In the genomic region with DNA sequence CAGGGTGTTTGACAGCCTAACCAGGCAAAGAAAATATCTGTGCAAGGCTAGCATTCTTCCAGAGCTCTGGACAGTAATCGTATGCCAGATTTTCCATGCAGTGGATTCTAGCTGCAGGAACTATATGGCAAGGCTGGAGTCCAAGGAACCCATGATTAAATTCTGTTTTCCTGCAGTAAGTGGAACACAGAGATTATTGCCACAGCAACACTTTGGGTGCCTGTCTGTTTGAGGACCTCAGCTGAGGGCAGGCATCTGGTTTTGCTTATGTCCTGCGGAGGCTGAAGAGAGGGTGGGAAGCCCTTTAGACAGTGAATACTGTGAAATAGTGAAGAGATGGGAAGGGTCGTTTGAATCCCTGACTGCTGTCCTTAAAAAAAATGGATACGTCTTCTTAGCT, we compare ENCODE assay signal across 15 cellular contexts.
DNase-seq lines count a peak whose midpoint lies in the region; ATAC-seq and TF ChIP-seq lines count a peak whose summit lies in the region.
"Had no signal": no experiment of that assay in that cellular context is flagged by ENCODE, and none has a peak within 500 bp of the region (broad histone marks: within the 10 kb centered on the region; RNA-seq: fewer than 3 reads in every experiment).

No MANE protein-coding gene starts in this region.

- no peak overlapping the region for H3K27ac ChIP-seq in GM23338 (ENCODE audit: low read depth)
- H3K27ac ChIP-seq: KMS-11, testis had no signal

- no TSS peak for BruUV-seq in Caco-2 (replicated peaks; lab: Mats Ljungman, UMichigan)

- no peaks in the 10 kb centered on the region for H3K27me3 ChIP-seq in GM23338 (ENCODE audit: insufficient read depth)
- H3K27me3 ChIP-seq in Caco-2 (replicated peaks; ENCODE audit: control insufficient read depth, insufficient read depth, low read length): no peaks in the 10 kb centered on the region
- H3K27me3 ChIP-seq: testis had no signal

- no peaks in the 10 kb centered on the region for H4K20me1 ChIP-seq in GM23338 (replicated peaks; ENCODE audit: insufficient read depth)

- DNase-seq in EH (ENCODE audit: low read depth) (peak; percentile 11), RPMI7951 (ENCODE audit: low read depth) (peak; percentile 37), choroid plexus epithelial cell (ENCODE audit: low read depth) (peak; percentile 75), NCI-H82 (lab: John Stamatoyannopoulos, UW) (no peak), GM23338 (ENCODE audit: low spot score) (no peak), NCI-H524 (lab: John Stamatoyannopoulos, UW) (no peak), Caco-2 (no peak)
- DNase-seq: DMS79 treated with DMSO at 0.1 percent for 48 hours, hypothalamus, mammary epithelial cell, NCI-H2107, testis had no signal

- no peak overlapping the region for H2AFZ ChIP-seq in GM23338

- H3F3A ChIP-seq in GM23338 (replicated peaks; ENCODE audit: low read depth): no peaks in the 10 kb centered on the region

- ATAC-seq in GM23338: no peak
- ATAC-seq: Panc1 had no signal

- H3K27ac Mint-ChIP-seq in nephron (peak overlapping the region; percentile 78 to 91 (median 89)), GM23338 (no peak overlapping the region), Caco-2 (ENCODE audit: unreplicated experiment) (no peak overlapping the region)

- H3K9me2 ChIP-seq in GM23338 (ENCODE audit: insufficient read depth): no peaks in the 10 kb centered on the region

- peak overlapping the region in 1 of 3 experiments; percentile 40 for H3K4me3 Mint-ChIP-seq in nephron
- H3K4me3 Mint-ChIP-seq in GM23338: no peak overlapping the region
- no peak overlapping the region for H3K4me3 Mint-ChIP-seq in Caco-2 (ENCODE audit: unreplicated experiment)

- no peak overlapping the region for H3K4me2 ChIP-seq in GM23338
- H3K4me2 ChIP-seq: KMS-11 had no signal

- H3K36me3 ChIP-seq in GM23338 (ENCODE audit: insufficient read depth): no peaks in the 10 kb centered on the region
- no peaks in the 10 kb centered on the region for H3K36me3 ChIP-seq in Caco-2 (ENCODE audit: control insufficient read depth, insufficient read depth, low read length)

- no peak overlapping the region for H3K4me3 ChIP-seq in choroid plexus epithelial cell (ENCODE audit: low read depth, low read length)
- H3K4me3 ChIP-seq in GM23338: no peak overlapping the region
- H3K4me3 ChIP-seq in Caco-2 (ENCODE audit: low read depth, low read length): no peak overlapping the region
- H3K4me3 ChIP-seq: testis had no signal

- no peaks in the 10 kb centered on the region for H3K36me3 Mint-ChIP-seq in nephron (ENCODE audit: low read depth)
- no peaks in the 10 kb centered on the region for H3K36me3 Mint-ChIP-seq in GM23338 (ENCODE audit: low read depth)
- no peaks in the 10 kb centered on the region for H3K36me3 Mint-ChIP-seq in Caco-2 (ENCODE audit: insufficient read depth, unreplicated experiment)

- intact Hi-C loops in Caco-2 (cut with micrococcal nuclease; ENCODE audit: unreplicated experiment): no loop called here

- H3K79me2 ChIP-seq in GM23338 (replicated peaks; ENCODE audit: insufficient read depth): no peaks in the 10 kb centered on the region

- H3K4me1 ChIP-seq in GM23338 (ENCODE audit: insufficient read depth) (peaks cover 27% of the 10 kb centered on the region), Caco-2 (peaks cover 13% of the 10 kb centered on the region)
- H3K4me1 ChIP-seq: testis had no signal

- POLR2A ChIA-PET in Caco-2 (lab: Charles Lee): no interaction called here

- TF ChIP-seq CTCF in choroid plexus epithelial cell (conservative IDR thresholded peaks at IDR 0.05; ENCODE audit: low read depth, low read length): no peak
- no peak for TF ChIP-seq CTCF in nephron (IDR thresholded peaks at IDR 0.05; ENCODE audit: unreplicated experiment in 3 of 3)
- no peak for TF ChIP-seq CTCF in GM23338 (conservative IDR thresholded peaks at IDR 0.05; ENCODE audit: low read depth in 2 of 2)
- TF ChIP-seq CTCF in Caco-2 (IDR thresholded peaks at IDR 0.05; ENCODE audit: insufficient read depth in 1 of 2, low read depth in 1 of 2, low read length in 1 of 2, severe bottlenecking in 1 of 2, unreplicated experiment in 1 of 2): no peak

- H3K27me3 Mint-ChIP-seq in nephron (ENCODE audit: low read depth) (peaks cover 12% of the 10 kb centered on the region), GM23338 (ENCODE audit: insufficient read depth, low read depth, poor library complexity) (peaks cover 3% of the 10 kb centered on the region), Caco-2 (ENCODE audit: insufficient read depth, unreplicated experiment) (no peaks in the 10 kb centered on the region)

- H3K9me3 ChIP-seq in Caco-2: no peaks in the 10 kb centered on the region
- H3K9me3 ChIP-seq: testis had no signal

- CTCF ChIA-PET in Caco-2 (lab: Charles Lee): no interaction called here

- H3K9me3 Mint-ChIP-seq in nephron (no peaks in the 10 kb centered on the region), GM23338 (no peaks in the 10 kb centered on the region), Caco-2 (ENCODE audit: unreplicated experiment) (no peaks in the 10 kb centered on the region)

- H3K4me1 Mint-ChIP-seq in nephron (peaks cover 97% of the 10 kb centered on the region), GM23338 (peaks cover 47% of the 10 kb centered on the region), Caco-2 (ENCODE audit: low read depth, unreplicated experiment) (peaks cover 12% of the 10 kb centered on the region)

TF ChIP-seq in GM23338, 12 proteins besides CTCF, POLR2A, EP300 and RAD21 (continues in another document):
- TF ChIP-seq ZNF114 (CRISPR knock-in tag; IDR thresholded peaks at IDR 0.05) (no peak), NANOG (IDR thresholded peaks at IDR 0.05; ENCODE audit: borderline replicate concordance) (no peak), EZH2phosphoT487 (IDR thresholded peaks at IDR 0.05; ENCODE audit: unreplicated experiment) (no peak), EZH2 (IDR thresholded peaks at IDR 0.05; ENCODE audit: low read depth, unreplicated experiment) (no peak), JUNB (IDR thresholded peaks at IDR 0.05; ENCODE audit: unreplicated experiment) (no peak), STAT1 (IDR thresholded peaks at IDR 0.05; ENCODE audit: unreplicated experiment) (no peak), POLR2AphosphoS5 (IDR thresholded peaks at IDR 0.05; ENCODE audit: low read depth) (no peak), CREB1 (CRISPR knock-in tag; IDR thresholded peaks at IDR 0.05; ENCODE audit: low read depth) (no peak), ZNF331 (CRISPR knock-in tag; IDR thresholded peaks at IDR 0.05; ENCODE audit: low read depth) (no peak)
- TF ChIP-seq, protein P1, sequence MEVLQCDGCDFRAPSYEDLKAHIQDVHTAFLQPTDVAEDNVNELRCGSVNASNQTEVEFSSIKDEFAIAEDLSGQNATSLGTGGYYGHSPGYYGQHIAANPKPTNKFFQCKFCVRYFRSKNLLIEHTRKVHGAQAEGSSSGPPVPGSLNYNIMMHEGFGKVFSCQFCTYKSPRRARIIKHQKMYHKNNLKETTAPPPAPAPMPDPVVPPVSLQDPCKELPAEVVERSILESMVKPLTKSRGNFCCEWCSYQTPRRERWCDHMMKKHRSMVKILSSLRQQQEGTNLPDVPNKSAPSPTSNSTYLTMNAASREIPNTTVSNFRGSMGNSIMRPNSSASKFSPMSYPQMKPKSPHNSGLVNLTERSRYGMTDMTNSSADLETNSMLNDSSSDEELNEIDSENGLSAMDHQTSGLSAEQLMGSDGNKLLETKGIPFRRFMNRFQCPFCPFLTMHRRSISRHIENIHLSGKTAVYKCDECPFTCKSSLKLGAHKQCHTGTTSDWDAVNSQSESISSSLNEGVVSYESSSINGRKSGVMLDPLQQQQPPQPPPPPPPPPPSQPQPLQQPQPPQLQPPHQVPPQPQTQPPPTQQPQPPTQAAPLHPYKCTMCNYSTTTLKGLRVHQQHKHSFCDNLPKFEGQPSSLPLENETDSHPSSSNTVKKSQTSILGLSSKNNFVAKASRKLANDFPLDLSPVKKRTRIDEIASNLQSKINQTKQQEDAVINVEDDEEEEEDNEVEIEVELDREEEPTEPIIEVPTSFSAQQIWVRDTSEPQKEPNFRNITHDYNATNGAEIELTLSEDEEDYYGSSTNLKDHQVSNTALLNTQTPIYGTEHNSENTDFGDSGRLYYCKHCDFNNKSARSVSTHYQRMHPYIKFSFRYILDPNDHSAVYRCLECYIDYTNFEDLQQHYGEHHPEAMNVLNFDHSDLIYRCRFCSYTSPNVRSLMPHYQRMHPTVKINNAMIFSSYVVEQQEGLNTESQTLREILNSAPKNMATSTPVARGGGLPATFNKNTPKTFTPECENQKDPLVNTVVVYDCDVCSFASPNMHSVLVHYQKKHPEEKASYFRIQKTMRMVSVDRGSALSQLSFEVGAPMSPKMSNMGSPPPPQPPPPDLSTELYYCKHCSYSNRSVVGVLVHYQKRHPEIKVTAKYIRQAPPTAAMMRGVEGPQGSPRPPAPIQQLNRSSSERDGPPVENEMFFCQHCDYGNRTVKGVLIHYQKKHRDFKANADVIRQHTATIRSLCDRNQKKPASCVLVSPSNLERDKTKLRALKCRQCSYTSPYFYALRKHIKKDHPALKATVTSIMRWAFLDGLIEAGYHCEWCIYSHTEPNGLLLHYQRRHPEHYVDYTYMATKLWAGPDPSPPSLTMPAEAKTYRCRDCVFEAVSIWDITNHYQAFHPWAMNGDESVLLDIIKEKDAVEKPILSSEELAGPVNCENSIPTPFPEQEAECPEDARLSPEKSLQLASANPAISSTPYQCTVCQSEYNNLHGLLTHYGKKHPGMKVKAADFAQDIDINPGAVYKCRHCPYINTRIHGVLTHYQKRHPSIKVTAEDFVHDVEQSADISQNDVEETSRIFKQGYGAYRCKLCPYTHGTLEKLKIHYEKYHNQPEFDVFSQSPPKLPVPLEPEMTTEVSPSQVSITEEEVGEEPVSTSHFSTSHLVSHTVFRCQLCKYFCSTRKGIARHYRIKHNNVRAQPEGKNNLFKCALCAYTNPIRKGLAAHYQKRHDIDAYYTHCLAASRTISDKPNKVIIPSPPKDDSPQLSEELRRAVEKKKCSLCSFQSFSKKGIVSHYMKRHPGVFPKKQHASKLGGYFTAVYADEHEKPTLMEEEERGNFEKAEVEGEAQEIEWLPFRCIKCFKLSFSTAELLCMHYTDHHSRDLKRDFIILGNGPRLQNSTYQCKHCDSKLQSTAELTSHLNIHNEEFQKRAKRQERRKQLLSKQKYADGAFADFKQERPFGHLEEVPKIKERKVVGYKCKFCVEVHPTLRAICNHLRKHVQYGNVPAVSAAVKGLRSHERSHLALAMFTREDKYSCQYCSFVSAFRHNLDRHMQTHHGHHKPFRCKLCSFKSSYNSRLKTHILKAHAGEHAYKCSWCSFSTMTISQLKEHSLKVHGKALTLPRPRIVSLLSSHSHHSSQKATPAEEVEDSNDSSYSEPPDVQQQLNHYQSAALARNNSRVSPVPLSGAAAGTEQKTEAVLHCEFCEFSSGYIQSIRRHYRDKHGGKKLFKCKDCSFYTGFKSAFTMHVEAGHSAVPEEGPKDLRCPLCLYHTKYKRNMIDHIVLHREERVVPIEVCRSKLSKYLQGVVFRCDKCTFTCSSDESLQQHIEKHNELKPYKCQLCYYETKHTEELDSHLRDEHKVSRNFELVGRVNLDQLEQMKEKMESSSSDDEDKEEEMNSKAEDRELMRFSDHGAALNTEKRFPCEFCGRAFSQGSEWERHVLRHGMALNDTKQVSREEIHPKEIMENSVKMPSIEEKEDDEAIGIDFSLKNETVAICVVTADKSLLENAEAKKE (CRISPR knock-in tag; IDR thresholded peaks at IDR 0.05): no peak

Comparison
In these comparisons a context has a peak if more than half of its experiments do, and no peak if none do; other contexts are left out.
1. DNase-seq: peak in EH (single experiment), RPMI7951 (single experiment) and choroid plexus epithelial cell (single experiment); none in NCI-H82 (single experiment), GM23338 (single experiment), NCI-H524 (0 of 2) and Caco-2 (0 of 2).
2. H3K27ac Mint-ChIP-seq: peak in nephron (3 of 3); none in GM23338 (single experiment) and Caco-2 (single experiment).